8 cellular contexts compared by ENCODE assay signal in the genomic region with DNA sequence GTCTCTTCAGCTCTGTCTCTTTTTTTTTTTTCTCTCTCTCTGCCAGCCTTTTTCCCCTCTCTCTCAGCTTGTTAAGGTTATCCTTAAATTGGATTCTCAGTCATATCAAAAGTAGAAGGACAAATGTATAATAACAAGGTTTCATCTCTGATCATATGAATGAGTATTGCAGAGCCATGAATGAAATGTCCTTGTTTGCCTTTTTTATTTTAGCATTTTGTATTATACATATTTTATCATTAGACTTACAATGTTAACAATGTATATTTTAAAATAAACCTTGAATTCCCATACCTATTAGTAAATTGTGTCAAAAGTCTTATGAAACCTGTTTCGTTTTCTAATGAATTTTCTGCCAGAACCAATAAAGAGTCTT. TPM values are rescaled to one million over a fixed set of nuclear protein-coding genes. Genes with fewer than 3 reads are reported as not detected.
DNase-seq lines count a peak whose midpoint lies in the region; ATAC-seq, FAIRE-seq and TF ChIP-seq lines count a peak whose summit lies in the region.

No MANE protein-coding gene starts in this region.

- no peaks in the 10 kb centered on the region for H3K27me3 Mint-ChIP-seq in activated CD4-positive, alpha-beta T cell treated with anti-CD3 and anti-CD28 coated beads for 36 hours

- TF ChIP-seq POLR2A in HepG2 (IDR thresholded peaks at IDR 0.05; ENCODE audit: insufficient read depth in 1 of 2, low read depth in 2 of 2, low read length in 2 of 2): no peak

- WGBS in HepG2 (ENCODE audit: low lambda C conversion rate): 4% methylated on average over 1 of the region's 1 CpG

- H3K9me3 ChIP-seq in HepG2 (ENCODE audit: low read length) (no peaks in the 10 kb centered on the region), thoracic aorta (no peaks in the 10 kb centered on the region)

- peaks cover 48% of the 10 kb centered on the region for H3K79me2 ChIP-seq in HepG2 (ENCODE audit: insufficient read depth, low read length)

- TF ChIP-seq RAD21 in HepG2 (CRISPR knock-in tag; IDR thresholded peaks at IDR 0.05): no peak

- peak overlapping the region; percentile 79 for H3K4me2 ChIP-seq in HepG2 (ENCODE audit: low read depth, low read length)

- TF ChIP-seq EP300 in HepG2 (IDR thresholded peaks at IDR 0.05; ENCODE audit: low read depth in 2 of 2, low read length in 2 of 2) (no peak), HepG2 (CRISPR knock-in tag; IDR thresholded peaks at IDR 0.05; ENCODE audit: borderline replicate concordance) (no peak)

- H3K9ac ChIP-seq in HepG2 (ENCODE audit: insufficient read depth, low read depth, low read length): peak overlapping the region; percentile 76

- H3K36me3 ChIP-seq in HepG2 (replicated peaks in 1 of 2; ENCODE audit: control insufficient read depth in 1 of 2, insufficient read depth in 2 of 2, low read length in 2 of 2): no peaks in the 10 kb centered on the region
- no peaks in the 10 kb centered on the region for H3K36me3 ChIP-seq in thoracic aorta

- H3K36me3 Mint-ChIP-seq in activated CD4-positive, alpha-beta T cell treated with anti-CD3 and anti-CD28 coated beads for 36 hours (ENCODE audit: low read depth): peaks cover 3% of the 10 kb centered on the region

- H3K4me1 ChIP-seq in HepG2 (ENCODE audit: insufficient read depth, low read length): peaks cover 58% of the 10 kb centered on the region
- H3K4me1 ChIP-seq in thoracic aorta (ENCODE audit: control insufficient read depth in 1 of 2, low read depth in 2 of 2): peaks cover 8 to 30% of the 10 kb centered on the region in 2 donors

- ATAC-seq in activated CD4-positive, alpha-beta T cell treated with anti-CD3 and anti-CD28 coated beads for 36 hours: peak; percentile 7
- ATAC-seq in HepG2 (no peak), thoracic aorta (ENCODE audit: insufficient number of reproducible peaks, low FRiP score, low read depth) (no peak), GM21360 (IDR thresholded peaks at IDR 0.05; ENCODE audit: unreplicated experiment) (no peak)

- in situ Hi-C loops in HepG2 (cut with HindIII; ENCODE audit: extremely low pct_ligation_motif_present, low pct_unique_long_range_greater_than_20kb): no loop called here

- H3K27ac ChIP-seq in angular gyrus (ENCODE audit: low read depth, low read length) (peak overlapping the region; percentile 82), HepG2 (ENCODE audit: extremely low read length, insufficient read depth, low read length) (peak overlapping the region; percentile 97), thoracic aorta (peak overlapping the region; percentile 89 to 91)

- H3K4me1 Mint-ChIP-seq in activated CD4-positive, alpha-beta T cell treated with anti-CD3 and anti-CD28 coated beads for 36 hours: peaks cover 42% of the 10 kb centered on the region

- intact Hi-C loops in activated CD4-positive, alpha-beta T cell treated with anti-CD3 and anti-CD28 coated beads for 36 hours (cut with DNase I, micrococcal nuclease): loop anchor here (1.0 to 2.0 kb wide), 6 partner anchors 26 to 226 kb away; a partner anchor contains a TSS
- intact Hi-C loops in HepG2 (cut with micrococcal nuclease; ENCODE audit: unreplicated experiment): loop anchor here (2.0 kb wide), 2 partner anchors 15 to 39 kb away; a partner anchor contains a TSS

- TF ChIP-seq CTCF in HepG2 (CRISPR knock-in tag; IDR thresholded peaks at IDR 0.05): no peak
- no peak for TF ChIP-seq CTCF in thoracic aorta (IDR thresholded peaks at IDR 0.05)

- FAIRE-seq in HepG2 (lab: Jason Lieb, UNC): no peak

- no TSS peak for BruUV-seq in HepG2 (replicated peaks; lab: Mats Ljungman, UMichigan)

- no peak for DNase-seq in activated CD4-positive, alpha-beta T cell treated with anti-CD3 and anti-CD28 coated beads for 36 hours
- DNase-seq in activated CD4-positive, alpha-beta T cell treated with anti-CD3 and anti-CD28 coated beads, Interleukin-2, amount 50 U/mL, for 48 hours: no peak
- no peak for DNase-seq in HepG2 (ENCODE audit: low spot score)
- no peak for DNase-seq in thoracic aorta (ENCODE audit: low spot score)
- no peak for DNase-seq in NCI-H345 treated with DMSO at 0.1 percent for 48 hours (lab: John Stamatoyannopoulos, UW; ENCODE audit: unreplicated experiment)
- no peak for DNase-seq in NCI-H748 treated with DMSO at 0.1 percent for 48 hours (lab: John Stamatoyannopoulos, UW)

- CTCF ChIA-PET in activated CD4-positive, alpha-beta T cell treated with anti-CD3 and anti-CD28 coated beads for 36 hours (lab: Charles Lee): interaction anchor here (0.6 to 6.7 kb wide), 11 partner anchors 12 to 834 kb away, joined by 3 to 55 read pairs (median 4); a partner anchor contains a TSS
- CTCF ChIA-PET in HepG2 (lab: Yijun Ruan, JAX; ENCODE audit: low intra/inter-chr PET ratio, low total read pairs): interaction anchor here (0.6 kb wide), 1 partner anchor 109 kb away, joined by 3 read pairs; no protein-coding TSS in a partner anchor

- peak overlapping the region; percentile 99 for H3K27ac Mint-ChIP-seq in activated CD4-positive, alpha-beta T cell treated with anti-CD3 and anti-CD28 coated beads for 36 hours

- H3K27me3 ChIP-seq in HepG2 (ENCODE audit: control insufficient read depth in 1 of 2, insufficient read depth in 2 of 2, low read length in 2 of 2) (no peaks in the 10 kb centered on the region), thoracic aorta (replicated peaks; ENCODE audit: insufficient read depth) (no peaks in the 10 kb centered on the region)

- peak overlapping the region; percentile 91 for H3K4me3 Mint-ChIP-seq in activated CD4-positive, alpha-beta T cell treated with anti-CD3 and anti-CD28 coated beads for 36 hours

- no peaks in the 10 kb centered on the region for H3K9me3 Mint-ChIP-seq in activated CD4-positive, alpha-beta T cell treated with anti-CD3 and anti-CD28 coated beads for 36 hours (ENCODE audit: low read depth)

- no peak overlapping the region for H2AFZ ChIP-seq in HepG2 (ENCODE audit: low read length)

- H3K4me3 ChIP-seq in HepG2 (replicated peaks in 1 of 3; ENCODE audit: insufficient read depth in 1 of 3, low read depth in 2 of 3, low read length in 3 of 3) (peak overlapping the region; percentile 60 to 71 (median 62); a peak in 5 of 6 replicates), thoracic aorta (peak overlapping the region; percentile 79)

- no peaks in the 10 kb centered on the region; the same call in none of the 2 replicates for H4K20me1 ChIP-seq in HepG2 (ENCODE audit: insufficient read depth, low read length)

- POLR2A ChIA-PET in activated CD4-positive, alpha-beta T cell treated with anti-CD3 and anti-CD28 coated beads for 36 hours (lab: Charles Lee): interaction anchor here (0.6 to 5.6 kb wide), 11 partner anchors 10 to 332 kb away, joined by 3 to 297 read pairs (median 3); a partner anchor contains a TSS
- POLR2A ChIA-PET in HepG2 (lab: Yijun Ruan, JAX): interaction anchor here (1.2 to 9.1 kb wide), 9 partner anchors 10 to 324 kb away, joined by 3 to 161 read pairs (median 13); a partner anchor contains a TSS

RNA-seq across cellular contexts. Expression of a gene that starts 0.6 kb away (rescaled TPM):
- 1 to 10 TPM; 8.8 to 9.8 TPM for total RNA-seq in activated CD4-positive, alpha-beta T cell treated with anti-CD3 and anti-CD28 coated beads for 36 hours
- 18.6 and 25.7 TPM in 2 replicates for total RNA-seq in HepG2 (2016; rRNA removed; fragmentation: Illumina TruSeq; extraction: Trizol)
- 2.7 and 3.0 TPM in 2 replicates for total RNA-seq in HepG2 (2016; cell fraction: cytosol; rRNA removed; fragmentation: Illumina TruSeq; extraction: Trizol; ENCODE audit: low read depth)
- total RNA-seq in HepG2 (2016; cell fraction: insoluble cytoplasmic fraction; rRNA removed; fragmentation: Illumina TruSeq; extraction: Trizol): 16.9 and 25.9 TPM in 2 replicates
- total RNA-seq in HepG2 (2016; cell fraction: membrane; rRNA removed; fragmentation: Illumina TruSeq; extraction: Trizol): 5.7 and 9.7 TPM in 2 replicates
- 14.1 and 15.4 TPM in 2 replicates for total RNA-seq in HepG2 (2016; cell fraction: nucleus; rRNA removed; fragmentation: Illumina TruSeq; extraction: Trizol)
- 3.0 and 4.4 TPM in 2 replicates for polyA plus RNA-seq in HepG2 (2011; rRNA removed)
- polyA plus RNA-seq in HepG2 (2011; cell fraction: cytosol; rRNA removed): 2.3 and 2.8 TPM in 2 replicates
- polyA plus RNA-seq in HepG2 (2011; cell fraction: nucleus; rRNA removed): 4.2 and 4.7 TPM in 2 replicates
- polyA plus RNA-seq in HepG2 (2012): 9.3 and 9.6 TPM in 2 replicates
- 0.76 and 1.0 TPM in 2 replicates for polyA plus RNA-seq in HepG2 (2016; cell fraction: cytosol; fragmentation: Illumina TruSeq; extraction: Trizol; ENCODE audit: low read depth)
- polyA plus RNA-seq in HepG2 (2016; cell fraction: insoluble cytoplasmic fraction; fragmentation: Illumina TruSeq; extraction: Trizol; ENCODE audit: low read depth): 17.4 and 17.8 TPM in 2 replicates
- 2.1 and 2.3 TPM in 2 replicates for polyA plus RNA-seq in HepG2 (2016; cell fraction: membrane; fragmentation: Illumina TruSeq; extraction: Trizol; ENCODE audit: low read depth)
- polyA plus RNA-seq in HepG2 (2016; cell fraction: nucleus; fragmentation: Illumina TruSeq; extraction: Trizol; ENCODE audit: insufficient read depth, low read depth): 14.1 and 15.4 TPM in 2 replicates
- polyA minus RNA-seq in HepG2 (2011; rRNA and poly(A)+ RNA removed; ENCODE audit: low replicate concordance): 3.2 and 9.2 TPM in 2 replicates
- 5.0 and 5.2 TPM in 2 replicates for polyA minus RNA-seq in HepG2 (2011; cell fraction: cytosol; rRNA and poly(A)+ RNA removed)
- polyA minus RNA-seq in HepG2 (2011; cell fraction: nucleus; rRNA and poly(A)+ RNA removed): 15.8 and 16.3 TPM in 2 replicates
- total RNA-seq in thoracic aorta: 10 to 100 TPM; 41.0 to 59.8 TPM

RNA-seq across cellular contexts. Expression of a gene that starts 26.5 kb away (rescaled TPM):
- 100 to 1,000 TPM; 240 to 258 TPM for total RNA-seq in activated CD4-positive, alpha-beta T cell treated with anti-CD3 and anti-CD28 coated beads for 36 hours
- total RNA-seq in HepG2 (2016; rRNA removed; fragmentation: Illumina TruSeq; extraction: Trizol) (166 and 192 TPM in 2 replicates), thoracic aorta (100 to 1,000 TPM in 1 of 2 donors, 10 to 100 TPM in 1; 73.8 to 118 TPM)
- 14.8 and 18.6 TPM in 2 replicates for total RNA-seq in HepG2 (2016; cell fraction: cytosol; rRNA removed; fragmentation: Illumina TruSeq; extraction: Trizol; ENCODE audit: low read depth)
- total RNA-seq in HepG2 (2016; cell fraction: insoluble cytoplasmic fraction; rRNA removed; fragmentation: Illumina TruSeq; extraction: Trizol): 164 and 178 TPM in 2 replicates
- total RNA-seq in HepG2 (2016; cell fraction: membrane; rRNA removed; fragmentation: Illumina TruSeq; extraction: Trizol): 33.3 and 42.9 TPM in 2 replicates
- total RNA-seq in HepG2 (2016; cell fraction: nucleus; rRNA removed; fragmentation: Illumina TruSeq; extraction: Trizol): 243 and 259 TPM in 2 replicates
- 97.5 and 98.1 TPM in 2 replicates for polyA plus RNA-seq in HepG2 (2011; rRNA removed)
- 50.6 and 52.7 TPM in 2 replicates for polyA plus RNA-seq in HepG2 (2011; cell fraction: cytosol; rRNA removed)
- 159 and 189 TPM in 2 replicates for polyA plus RNA-seq in HepG2 (2011; cell fraction: nucleus; rRNA removed)
- 106 and 122 TPM in 2 replicates for polyA plus RNA-seq in HepG2 (2012)
- polyA plus RNA-seq in HepG2 (2016; cell fraction: cytosol; fragmentation: Illumina TruSeq; extraction: Trizol; ENCODE audit: low read depth): 6.8 and 8.4 TPM in 2 replicates
- 165 and 171 TPM in 2 replicates for polyA plus RNA-seq in HepG2 (2016; cell fraction: insoluble cytoplasmic fraction; fragmentation: Illumina TruSeq; extraction: Trizol; ENCODE audit: low read depth)
- 18.5 and 22.5 TPM in 2 replicates for polyA plus RNA-seq in HepG2 (2016; cell fraction: membrane; fragmentation: Illumina TruSeq; extraction: Trizol; ENCODE audit: low read depth)
- 212 and 220 TPM in 2 replicates for polyA plus RNA-seq in HepG2 (2016; cell fraction: nucleus; fragmentation: Illumina TruSeq; extraction: Trizol; ENCODE audit: insufficient read depth, low read depth)
- 143 and 421 TPM in 2 replicates for polyA minus RNA-seq in HepG2 (2011; rRNA and poly(A)+ RNA removed; ENCODE audit: low replicate concordance)
- 53.6 and 56.2 TPM in 2 replicates for polyA minus RNA-seq in HepG2 (2011; cell fraction: cytosol; rRNA and poly(A)+ RNA removed)
- 426 and 458 TPM in 2 replicates for polyA minus RNA-seq in HepG2 (2011; cell fraction: nucleus; rRNA and poly(A)+ RNA removed)

RNA-seq across cellular contexts. Expression of a gene that starts 40.4 kb away (rescaled TPM):
- total RNA-seq in activated CD4-positive, alpha-beta T cell treated with anti-CD3 and anti-CD28 coated beads for 36 hours: under 1 TPM; 0.05 to 0.09 TPM
- total RNA-seq in HepG2 (2016; rRNA removed; fragmentation: Illumina TruSeq; extraction: Trizol) (21.6 and 39.7 TPM in 2 replicates), thoracic aorta (1 to 10 TPM; 1.6 to 3.2 TPM)
- total RNA-seq in HepG2 (2016; cell fraction: cytosol; rRNA removed; fragmentation: Illumina TruSeq; extraction: Trizol; ENCODE audit: low read depth): 2.0 and 2.2 TPM in 2 replicates
- 22.5 and 39.5 TPM in 2 replicates for total RNA-seq in HepG2 (2016; cell fraction: insoluble cytoplasmic fraction; rRNA removed; fragmentation: Illumina TruSeq; extraction: Trizol)
- total RNA-seq in HepG2 (2016; cell fraction: membrane; rRNA removed; fragmentation: Illumina TruSeq; extraction: Trizol): 8.3 and 9.4 TPM in 2 replicates
- total RNA-seq in HepG2 (2016; cell fraction: nucleus; rRNA removed; fragmentation: Illumina TruSeq; extraction: Trizol): 21.2 and 21.7 TPM in 2 replicates
- polyA plus RNA-seq in HepG2 (2011; rRNA removed): 5.1 and 6.1 TPM in 2 replicates
- 2.9 and 4.8 TPM in 2 replicates for polyA plus RNA-seq in HepG2 (2011; cell fraction: cytosol; rRNA removed)
- polyA plus RNA-seq in HepG2 (2011; cell fraction: nucleus; rRNA removed): 2.7 and 4.2 TPM in 2 replicates
- 10.6 and 16.9 TPM in 2 replicates for polyA plus RNA-seq in HepG2 (2012)
- polyA plus RNA-seq in HepG2 (2016; cell fraction: cytosol; fragmentation: Illumina TruSeq; extraction: Trizol; ENCODE audit: low read depth): 1.9 and 2.2 TPM in 2 replicates
- 39.5 and 45.6 TPM in 2 replicates for polyA plus RNA-seq in HepG2 (2016; cell fraction: insoluble cytoplasmic fraction; fragmentation: Illumina TruSeq; extraction: Trizol; ENCODE audit: low read depth)
- 6.7 and 7.1 TPM in 2 replicates for polyA plus RNA-seq in HepG2 (2016; cell fraction: membrane; fragmentation: Illumina TruSeq; extraction: Trizol; ENCODE audit: low read depth)
- polyA plus RNA-seq in HepG2 (2016; cell fraction: nucleus; fragmentation: Illumina TruSeq; extraction: Trizol; ENCODE audit: insufficient read depth, low read depth): 14.6 and 15.7 TPM in 2 replicates
- 3.5 TPM in 1 of 2 replicates, not detected in the other for polyA minus RNA-seq in HepG2 (2011; rRNA and poly(A)+ RNA removed; ENCODE audit: low replicate concordance)
- 6.9 and 7.6 TPM in 2 replicates for polyA minus RNA-seq in HepG2 (2011; cell fraction: cytosol; rRNA and poly(A)+ RNA removed)
- 27.6 and 32.6 TPM in 2 replicates for polyA minus RNA-seq in HepG2 (2011; cell fraction: nucleus; rRNA and poly(A)+ RNA removed)
